In the genomic region with DNA sequence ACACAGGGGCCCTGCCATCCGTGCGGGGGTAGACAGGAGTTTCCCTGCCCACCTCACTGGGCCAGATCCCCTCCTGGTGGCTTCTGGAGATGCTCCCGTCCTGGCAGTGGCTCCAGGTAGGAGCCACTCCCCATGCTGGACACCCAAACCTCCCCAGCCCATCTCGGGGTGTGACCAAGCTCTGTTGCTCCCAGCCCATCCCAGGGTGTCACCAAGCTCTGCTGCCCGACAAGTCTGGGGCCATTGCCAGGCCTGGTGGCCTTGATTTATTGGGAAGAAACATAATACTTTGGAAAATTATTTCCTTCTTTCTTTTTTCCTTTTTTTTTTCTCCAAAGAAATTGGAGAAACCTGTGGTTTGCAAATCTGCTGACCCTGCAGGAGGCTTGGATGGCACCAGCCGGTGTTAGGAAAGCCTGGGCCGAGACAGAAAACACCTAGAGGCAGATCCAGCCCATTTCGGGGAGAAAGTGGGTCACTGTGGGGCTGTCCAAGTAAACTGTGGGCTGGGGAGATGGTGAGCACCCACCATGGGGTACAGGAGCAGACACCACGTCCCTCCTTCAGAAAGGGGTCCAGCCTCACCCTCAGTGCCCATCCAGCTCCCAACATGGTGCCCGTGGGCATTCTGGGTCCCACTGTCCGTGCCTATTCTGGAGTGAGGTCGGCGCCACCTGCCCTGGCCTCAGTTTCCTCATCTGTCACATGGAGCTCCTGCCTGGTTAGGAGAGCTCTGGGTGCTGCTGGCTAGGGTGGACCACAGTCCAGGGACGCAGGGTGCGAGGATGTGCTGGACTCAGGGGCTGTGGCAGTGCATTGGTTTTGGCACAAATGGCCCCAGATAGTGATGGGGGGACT, we compare ENCODE assay signal across 1 cellular context.
TF ChIP-seq lines count a peak whose summit lies in the region.

No MANE protein-coding gene starts in this region.

TF ChIP-seq in HepG2, 621 proteins besides CTCF, POLR2A, EP300 and RAD21:
- no peak for TF ChIP-seq ZNF136 (CRISPR knock-in tag; IDR thresholded peaks at IDR 0.05; ENCODE audit: low read depth)
- no peak for TF ChIP-seq ZNF282 (IDR thresholded peaks at IDR 0.05; ENCODE audit: partially characterized antibody)
- no peak for TF ChIP-seq HNF4A (CRISPR knock-in tag; IDR thresholded peaks at IDR 0.05)
- TF ChIP-seq ZIK1 (CRISPR knock-in tag; IDR thresholded peaks at IDR 0.05; ENCODE audit: borderline replicate concordance, low read depth) = no peak
- TF ChIP-seq, protein P1, sequence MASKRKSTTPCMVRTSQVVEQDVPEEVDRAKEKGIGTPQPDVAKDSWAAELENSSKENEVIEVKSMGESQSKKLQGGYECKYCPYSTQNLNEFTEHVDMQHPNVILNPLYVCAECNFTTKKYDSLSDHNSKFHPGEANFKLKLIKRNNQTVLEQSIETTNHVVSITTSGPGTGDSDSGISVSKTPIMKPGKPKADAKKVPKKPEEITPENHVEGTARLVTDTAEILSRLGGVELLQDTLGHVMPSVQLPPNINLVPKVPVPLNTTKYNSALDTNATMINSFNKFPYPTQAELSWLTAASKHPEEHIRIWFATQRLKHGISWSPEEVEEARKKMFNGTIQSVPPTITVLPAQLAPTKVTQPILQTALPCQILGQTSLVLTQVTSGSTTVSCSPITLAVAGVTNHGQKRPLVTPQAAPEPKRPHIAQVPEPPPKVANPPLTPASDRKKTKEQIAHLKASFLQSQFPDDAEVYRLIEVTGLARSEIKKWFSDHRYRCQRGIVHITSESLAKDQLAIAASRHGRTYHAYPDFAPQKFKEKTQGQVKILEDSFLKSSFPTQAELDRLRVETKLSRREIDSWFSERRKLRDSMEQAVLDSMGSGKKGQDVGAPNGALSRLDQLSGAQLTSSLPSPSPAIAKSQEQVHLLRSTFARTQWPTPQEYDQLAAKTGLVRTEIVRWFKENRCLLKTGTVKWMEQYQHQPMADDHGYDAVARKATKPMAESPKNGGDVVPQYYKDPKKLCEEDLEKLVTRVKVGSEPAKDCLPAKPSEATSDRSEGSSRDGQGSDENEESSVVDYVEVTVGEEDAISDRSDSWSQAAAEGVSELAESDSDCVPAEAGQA (IDR thresholded peaks at IDR 0.05; ENCODE audit: low read depth) = no peak
- TF ChIP-seq, protein P1 (CRISPR knock-in tag; IDR thresholded peaks at IDR 0.05; ENCODE audit: borderline replicate concordance) = no peak
- TF ChIP-seq, protein P2, sequence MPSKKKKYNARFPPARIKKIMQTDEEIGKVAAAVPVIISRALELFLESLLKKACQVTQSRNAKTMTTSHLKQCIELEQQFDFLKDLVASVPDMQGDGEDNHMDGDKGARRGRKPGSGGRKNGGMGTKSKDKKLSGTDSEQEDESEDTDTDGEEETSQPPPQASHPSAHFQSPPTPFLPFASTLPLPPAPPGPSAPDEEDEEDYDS (CRISPR knock-in tag; IDR thresholded peaks at IDR 0.05) = no peak
- no peak for TF ChIP-seq ZNF44 (CRISPR knock-in tag; IDR thresholded peaks at IDR 0.05)
- TF ChIP-seq ATRX (CRISPR knock-in tag; IDR thresholded peaks at IDR 0.05; ENCODE audit: borderline replicate concordance) = no peak
- no peak for TF ChIP-seq SATB2 (CRISPR knock-in tag; IDR thresholded peaks at IDR 0.05)
- TF ChIP-seq, protein P3, sequence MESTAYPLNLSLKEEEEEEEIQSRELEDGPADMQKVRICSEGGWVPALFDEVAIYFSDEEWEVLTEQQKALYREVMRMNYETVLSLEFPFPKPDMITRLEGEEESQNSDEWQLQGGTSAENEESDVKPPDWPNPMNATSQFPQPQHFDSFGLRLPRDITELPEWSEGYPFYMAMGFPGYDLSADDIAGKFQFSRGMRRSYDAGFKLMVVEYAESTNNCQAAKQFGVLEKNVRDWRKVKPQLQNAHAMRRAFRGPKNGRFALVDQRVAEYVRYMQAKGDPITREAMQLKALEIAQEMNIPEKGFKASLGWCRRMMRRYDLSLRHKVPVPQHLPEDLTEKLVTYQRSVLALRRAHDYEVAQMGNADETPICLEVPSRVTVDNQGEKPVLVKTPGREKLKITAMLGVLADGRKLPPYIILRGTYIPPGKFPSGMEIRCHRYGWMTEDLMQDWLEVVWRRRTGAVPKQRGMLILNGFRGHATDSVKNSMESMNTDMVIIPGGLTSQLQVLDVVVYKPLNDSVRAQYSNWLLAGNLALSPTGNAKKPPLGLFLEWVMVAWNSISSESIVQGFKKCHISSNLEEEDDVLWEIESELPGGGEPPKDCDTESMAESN (CRISPR knock-in tag; conservative IDR thresholded peaks at IDR 0.05) = no peak
- TF ChIP-seq ZSCAN25 (CRISPR knock-in tag; IDR thresholded peaks at IDR 0.05) = no peak
- TF ChIP-seq ZNF34 (CRISPR knock-in tag; IDR thresholded peaks at IDR 0.05; ENCODE audit: borderline replicate concordance) = no peak
- no peak for TF ChIP-seq TARDBP (CRISPR knock-in tag; IDR thresholded peaks at IDR 0.05)
- TF ChIP-seq, protein P4, sequence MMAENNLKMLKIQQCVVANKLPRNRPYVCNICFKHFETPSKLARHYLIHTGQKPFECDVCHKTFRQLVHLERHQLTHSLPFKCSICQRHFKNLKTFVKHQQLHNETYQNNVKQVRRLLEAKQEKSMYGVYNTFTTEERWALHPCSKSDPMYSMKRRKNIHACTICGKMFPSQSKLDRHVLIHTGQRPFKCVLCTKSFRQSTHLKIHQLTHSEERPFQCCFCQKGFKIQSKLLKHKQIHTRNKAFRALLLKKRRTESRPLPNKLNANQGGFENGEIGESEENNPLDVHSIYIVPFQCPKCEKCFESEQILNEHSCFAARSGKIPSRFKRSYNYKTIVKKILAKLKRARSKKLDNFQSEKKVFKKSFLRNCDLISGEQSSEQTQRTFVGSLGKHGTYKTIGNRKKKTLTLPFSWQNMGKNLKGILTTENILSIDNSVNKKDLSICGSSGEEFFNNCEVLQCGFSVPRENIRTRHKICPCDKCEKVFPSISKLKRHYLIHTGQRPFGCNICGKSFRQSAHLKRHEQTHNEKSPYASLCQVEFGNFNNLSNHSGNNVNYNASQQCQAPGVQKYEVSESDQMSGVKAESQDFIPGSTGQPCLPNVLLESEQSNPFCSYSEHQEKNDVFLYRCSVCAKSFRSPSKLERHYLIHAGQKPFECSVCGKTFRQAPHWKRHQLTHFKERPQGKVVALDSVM (CRISPR knock-in tag; IDR thresholded peaks at IDR 0.05) = no peak
- TF ChIP-seq, protein P5, sequence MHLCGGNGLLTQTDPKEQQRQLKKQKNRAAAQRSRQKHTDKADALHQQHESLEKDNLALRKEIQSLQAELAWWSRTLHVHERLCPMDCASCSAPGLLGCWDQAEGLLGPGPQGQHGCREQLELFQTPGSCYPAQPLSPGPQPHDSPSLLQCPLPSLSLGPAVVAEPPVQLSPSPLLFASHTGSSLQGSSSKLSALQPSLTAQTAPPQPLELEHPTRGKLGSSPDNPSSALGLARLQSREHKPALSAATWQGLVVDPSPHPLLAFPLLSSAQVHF (CRISPR knock-in tag; IDR thresholded peaks at IDR 0.05) = no peak
- TF ChIP-seq U2AF2 (IDR thresholded peaks at IDR 0.05; ENCODE audit: low read depth, low read length) = no peak
- TF ChIP-seq SSRP1 (CRISPR knock-in tag; IDR thresholded peaks at IDR 0.05) = no peak
